In genomic region chr3:42172047-42172654, GRCh38 we compare ENCODE assay signal across 20 cellular contexts.
DNase-seq lines count a peak whose midpoint lies in the region; ATAC-seq and TF ChIP-seq lines count a peak whose summit lies in the region.
"Had no signal": no experiment of that assay in that cellular context is flagged by ENCODE, and none has a peak within 500 bp of the region (broad histone marks: within the 10 kb centered on the region; RNA-seq: fewer than 3 reads in every experiment).

No MANE protein-coding gene starts in this region.

- peaks cover 5% of the 10 kb centered on the region for H3K36me3 Mint-ChIP-seq in T-helper 2 cell treated with Interferon-gamma antibody and Interleukin-4, amounts not matched to agents 5 μg/mL and 100 μg/mL, for 36 hours (ENCODE audit: low read depth)
- H3K36me3 Mint-ChIP-seq in central memory CD8-positive, alpha-beta T cell (ENCODE audit: insufficient read depth): no peaks in the 10 kb centered on the region

- no peaks in the 10 kb centered on the region for H3K9me3 ChIP-seq in DND-41 (ENCODE audit: insufficient read depth, low read length, severe bottlenecking)
- no peaks in the 10 kb centered on the region for H3K9me3 ChIP-seq in trophoblast cell (ENCODE audit: insufficient read depth, low read depth, low read length)
- no peaks in the 10 kb centered on the region for H3K9me3 ChIP-seq in esophagus muscularis mucosa
- H3K9me3 ChIP-seq: ascending aorta, HAP-1, lower lobe of right lung, ovary, upper lobe of left lung had no signal

- H4K8ac ChIP-seq in trophoblast cell (ENCODE audit: low read depth, low read length): no peak overlapping the region

- no peak for TF ChIP-seq CTCF in DND-41 (IDR thresholded peaks at IDR 0.05; ENCODE audit: borderline replicate concordance, extremely low read depth, low read length, poor library complexity, severe bottlenecking)
- TF ChIP-seq CTCF in esophagus muscularis mucosa (IDR thresholded peaks at IDR 0.05): no peak

- intact Hi-C loops in esophagus muscularis mucosa (cut with DNase I): no loop called here

- ATAC-seq in DND-41 (ENCODE audit: insufficient read depth, low read depth): no peak
- ATAC-seq in central memory CD8-positive, alpha-beta T cell (replicated peaks; ENCODE audit: extremely low read depth, poor library complexity, severe bottlenecking): no peak
- ATAC-seq in GM21447 (IDR thresholded peaks at IDR 0.05; ENCODE audit: unreplicated experiment): no peak
- ATAC-seq: effector memory CD8-positive, alpha-beta T cell; stimulated activated naive CD8-positive, alpha-beta T cell treated with anti-CD3 and anti-CD28 coated beads, Interleukin-15, amount 100 ng/mL, for 72 hours; T-helper 17 cell had no signal

- H3K27ac Mint-ChIP-seq in T-helper 2 cell treated with Interferon-gamma antibody and Interleukin-4, amounts not matched to agents 5 μg/mL and 100 μg/mL, for 36 hours: peak overlapping the region; percentile 82
- H3K27ac Mint-ChIP-seq in central memory CD8-positive, alpha-beta T cell (ENCODE audit: low read depth): peak overlapping the region; percentile 42

- no peak overlapping the region for H3K9ac ChIP-seq in DND-41 (ENCODE audit: low read depth, low read length)
- no peak overlapping the region for H3K9ac ChIP-seq in trophoblast cell (ENCODE audit: low read length)

- no peaks in the 10 kb centered on the region for H3K27me3 ChIP-seq in DND-41 (ENCODE audit: insufficient read depth, low read length, poor library complexity)
- H3K27me3 ChIP-seq in trophoblast cell (ENCODE audit: insufficient read depth, low read length): no peaks in the 10 kb centered on the region
- no peaks in the 10 kb centered on the region for H3K27me3 ChIP-seq in esophagus muscularis mucosa
- H3K27me3 ChIP-seq: ascending aorta, ovary, upper lobe of left lung had no signal

- H2AK5ac ChIP-seq in trophoblast cell (ENCODE audit: low read length): no peak overlapping the region

- H3K18ac ChIP-seq in trophoblast cell (ENCODE audit: low read length): no peak overlapping the region

- H4K20me1 ChIP-seq in DND-41 (ENCODE audit: insufficient read depth, low read length): no peaks in the 10 kb centered on the region

- no peak overlapping the region for H2BK120ac ChIP-seq in trophoblast cell (ENCODE audit: insufficient read depth, low read length, poor library complexity)

- TF ChIP-seq POLR2A in esophagus muscularis mucosa (IDR thresholded peaks at IDR 0.05; ENCODE audit: low read depth): no peak

- H3K4me1 ChIP-seq in DND-41 (ENCODE audit: insufficient read depth, low read length) (peaks cover 32% of the 10 kb centered on the region), trophoblast cell (ENCODE audit: control insufficient read depth in 1 of 2, insufficient read depth in 2 of 2, low read length in 2 of 2) (no peaks in the 10 kb centered on the region), esophagus muscularis mucosa (peaks cover 30 to 63% (median 41%) of the 10 kb centered on the region in 4 donors)
- H3K4me1 ChIP-seq: lower lobe of right lung had no signal

- H3K27ac ChIP-seq in DND-41 (ENCODE audit: low read length) (peak overlapping the region; percentile 51), trophoblast cell (ENCODE audit: low read depth, low read length) (no peak overlapping the region), esophagus muscularis mucosa (replicated peaks in 1 of 4) (no peak overlapping the region)
- H3K27ac ChIP-seq: ascending aorta, lower lobe of right lung, ovary, upper lobe of left lung had no signal

- no peak overlapping the region for H3K4me3 ChIP-seq in DND-41 (ENCODE audit: low read depth in 1 of 2, low read length in 2 of 2)
- no peak overlapping the region for H3K4me3 ChIP-seq in trophoblast cell (ENCODE audit: low read depth, low read length)
- H3K4me3 ChIP-seq in esophagus muscularis mucosa: no peak overlapping the region
- H3K4me3 ChIP-seq: ascending aorta, HAP-1, lower lobe of right lung, ovary, upper lobe of left lung had no signal

- no peak for DNase-seq in T-helper 2 cell treated with Interferon-gamma antibody and Interleukin-4, amounts not matched to agents 5 μg/mL and 100 μg/mL, for 36 hours (ENCODE audit: low spot score)
- DNase-seq in T-helper 2 cell (no peak), DND-41 (no peak), trophoblast cell (no peak), NCI-H524 (lab: John Stamatoyannopoulos, UW) (no peak), esophagus muscularis mucosa (ENCODE audit: extremely low spot score) (no peak)
- DNase-seq in central memory CD8-positive, alpha-beta T cell (ENCODE audit: low spot score in 2 of 2): no peak
- DNase-seq: effector memory CD8-positive, alpha-beta T cell; GDM1; lower lobe of right lung; NCI-H2171 treated with DMSO at 0.1 percent for 48 hours; OCI-M1; ovary; stimulated activated CD4-positive, alpha-beta T cell treated with anti-CD3 and anti-CD28 coated beads, Interleukin-1b, Interleukin-23, amount 100 ng/mL, for 48 hours; stimulated activated naive CD8-positive, alpha-beta T cell treated with anti-CD3 and anti-CD28 coated beads, Interleukin-15, amount 100 ng/mL, for 72 hours; T-helper 17 cell; upper lobe of left lung had no signal

- no peaks in the 10 kb centered on the region for H3K9me3 Mint-ChIP-seq in T-helper 2 cell treated with Interferon-gamma antibody and Interleukin-4, amounts not matched to agents 5 μg/mL and 100 μg/mL, for 36 hours
- no peaks in the 10 kb centered on the region for H3K9me3 Mint-ChIP-seq in central memory CD8-positive, alpha-beta T cell
- H3K9me3 Mint-ChIP-seq: effector memory CD8-positive, alpha-beta T cell; stimulated activated naive CD8-positive, alpha-beta T cell treated with anti-CD3 and anti-CD28 coated beads, Interleukin-15, amount 100 ng/mL, for 72 hours had no signal

- no peak overlapping the region for H3K14ac ChIP-seq in trophoblast cell (ENCODE audit: low read length)

- H2BK12ac ChIP-seq in trophoblast cell (ENCODE audit: low read length): no peak overlapping the region

- H4K12ac ChIP-seq in trophoblast cell (ENCODE audit: low read depth, low read length): no peak overlapping the region

- H3K79me2 ChIP-seq in DND-41 (ENCODE audit: insufficient read depth, low read length) (peaks cover 25% of the 10 kb centered on the region), trophoblast cell (ENCODE audit: control insufficient read depth, insufficient read depth, low read length, poor library complexity) (peaks cover 2% of the 10 kb centered on the region)

- H3K36me3 ChIP-seq in DND-41 (ENCODE audit: insufficient read depth, low read length) (0 out of 2 replicates have a peak, but pooled peaks cover under 1% of the 10 kb centered on the region), trophoblast cell (ENCODE audit: control insufficient read depth in 1 of 2, insufficient read depth in 2 of 2, low read length in 2 of 2) (peaks cover 3% of the 10 kb centered on the region in 2 experiments), esophagus muscularis mucosa (no peaks in the 10 kb centered on the region)
- H3K36me3 ChIP-seq: ascending aorta, HAP-1, lower lobe of right lung, ovary, upper lobe of left lung had no signal

- no peak overlapping the region for H2BK5ac ChIP-seq in trophoblast cell (ENCODE audit: low read depth, low read length, poor library complexity)

- peak overlapping the region; percentile 80 for H3K4ac ChIP-seq in trophoblast cell (ENCODE audit: low read depth, low read length)

- no peaks in the 10 kb centered on the region for H3K27me3 Mint-ChIP-seq in T-helper 2 cell treated with Interferon-gamma antibody and Interleukin-4, amounts not matched to agents 5 μg/mL and 100 μg/mL, for 36 hours (ENCODE audit: low read depth)
- no peaks in the 10 kb centered on the region for H3K27me3 Mint-ChIP-seq in central memory CD8-positive, alpha-beta T cell
- H3K27me3 Mint-ChIP-seq: effector memory CD8-positive, alpha-beta T cell; stimulated activated naive CD8-positive, alpha-beta T cell treated with anti-CD3 and anti-CD28 coated beads, Interleukin-15, amount 100 ng/mL, for 72 hours; T-helper 17 cell had no signal

- H3K23ac ChIP-seq in trophoblast cell (ENCODE audit: low read length): no peak overlapping the region

- WGBS in trophoblast cell (ENCODE audit: extremely low coverage, insufficient coverage, insufficient read length): no CpG with 5 or more reads among the region's 3 CpGs
- 95% methylated on average over 3 of the region's 3 CpGs for WGBS in esophagus muscularis mucosa

- peaks cover 26% of the 10 kb centered on the region for H3K4me1 Mint-ChIP-seq in T-helper 2 cell treated with Interferon-gamma antibody and Interleukin-4, amounts not matched to agents 5 μg/mL and 100 μg/mL, for 36 hours (ENCODE audit: low read depth)
- peaks cover 34% of the 10 kb centered on the region for H3K4me1 Mint-ChIP-seq in central memory CD8-positive, alpha-beta T cell

- TF ChIP-seq EP300 in esophagus muscularis mucosa (IDR thresholded peaks at IDR 0.05): no peak

- H2AFZ ChIP-seq in DND-41 (ENCODE audit: low read depth, low read length) (no peak overlapping the region), trophoblast cell (ENCODE audit: insufficient read depth, low read length, poor library complexity) (no peak overlapping the region)

- H3K4me2 ChIP-seq in DND-41 (ENCODE audit: insufficient read depth, low read length) (no peak overlapping the region; the same call in 1 of the 2 replicates), trophoblast cell (ENCODE audit: low read length) (no peak overlapping the region)

- peak overlapping the region; percentile 45 for H3K4me3 Mint-ChIP-seq in T-helper 2 cell treated with Interferon-gamma antibody and Interleukin-4, amounts not matched to agents 5 μg/mL and 100 μg/mL, for 36 hours
- no peak overlapping the region for H3K4me3 Mint-ChIP-seq in central memory CD8-positive, alpha-beta T cell
- H3K4me3 Mint-ChIP-seq: effector memory CD8-positive, alpha-beta T cell; stimulated activated naive CD8-positive, alpha-beta T cell treated with anti-CD3 and anti-CD28 coated beads, Interleukin-15, amount 100 ng/mL, for 72 hours; T-helper 17 cell had no signal

- no peaks in the 10 kb centered on the region for H3K79me1 ChIP-seq in trophoblast cell (ENCODE audit: low read length)

- no peak overlapping the region for H4K91ac ChIP-seq in trophoblast cell (ENCODE audit: low read depth, low read length)
